8 cellular contexts compared by ENCODE assay signal in the genomic region with DNA sequence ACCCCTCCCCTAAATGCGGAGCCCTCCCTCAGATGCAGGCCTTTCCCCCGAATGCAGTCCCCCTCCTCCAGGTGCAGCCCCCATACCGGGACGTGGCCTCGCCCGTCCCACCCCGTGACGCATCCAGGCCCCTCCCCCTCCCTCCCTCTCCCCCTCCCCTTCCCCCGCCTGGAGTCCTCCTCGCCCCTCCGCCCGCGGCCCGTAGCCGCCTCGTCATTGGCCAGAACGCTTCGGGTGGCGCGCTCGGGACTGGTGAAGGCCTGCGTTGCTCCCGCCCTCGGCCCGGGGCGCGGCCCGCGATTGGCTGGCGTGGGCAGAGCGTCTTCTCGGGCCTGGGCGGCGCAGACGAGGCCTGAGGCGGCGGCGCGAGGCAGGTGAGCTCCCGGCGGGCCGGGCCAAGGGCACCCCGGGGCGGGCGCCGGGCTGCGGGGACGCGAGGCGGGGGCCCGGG. TPM values are rescaled to one million over a fixed set of nuclear protein-coding genes. Genes with fewer than 3 reads are reported as not detected.
DNase-seq lines count a peak whose midpoint lies in the region; ATAC-seq and TF ChIP-seq lines count a peak whose summit lies in the region.

No MANE protein-coding gene starts in this region.

- H3K4me1 Mint-ChIP-seq in activated naive CD8-positive, alpha-beta T cell treated with anti-CD3 and anti-CD28 coated beads for 36 hours, result peaks cover 53% of the 10 kb centered on the region

- peaks cover 32% of the 10 kb centered on the region for H3K36me3 Mint-ChIP-seq in activated naive CD8-positive, alpha-beta T cell treated with anti-CD3 and anti-CD28 coated beads for 36 hours

- ATAC-seq in HG02759 (IDR thresholded peaks at IDR 0.05; ENCODE audit: unreplicated experiment), result peak; percentile 92

- H3K4me3 Mint-ChIP-seq in activated naive CD8-positive, alpha-beta T cell treated with anti-CD3 and anti-CD28 coated beads for 36 hours, result peak overlapping the region; percentile 77

- H3K36me3 ChIP-seq in transverse colon, result no peaks in the 10 kb centered on the region

- peaks cover 19% of the 10 kb centered on the region for H3K27me3 Mint-ChIP-seq in activated naive CD8-positive, alpha-beta T cell treated with anti-CD3 and anti-CD28 coated beads for 36 hours

- no peak for TF ChIP-seq EP300 in transverse colon (IDR thresholded peaks at IDR 0.05; ENCODE audit: low read depth)

- WGBS in transverse colon (ENCODE audit: low coverage in 1 of 2), 2 donors, result 0% methylated on average over 12 of the region's 51 CpGs; no CpG with 5 or more reads in 1 of the 2 donors

- in situ Hi-C loops in transverse colon (cut with MboI; ENCODE audit: low pct_ligation_motif_present in 1 of 4, low pct_unique_long_range_greater_than_20kb in 1 of 4, low sequenced_read_pairs in 3 of 4), result no loop called here

- H3K27me3 ChIP-seq in transverse colon, result no peaks in the 10 kb centered on the region

- H3K27ac Mint-ChIP-seq in activated naive CD8-positive, alpha-beta T cell treated with anti-CD3 and anti-CD28 coated beads for 36 hours, result no peak overlapping the region

- DNase-seq in NCI-H1417 (lab: John Stamatoyannopoulos, UW) (peak; percentile 98 to 99 (median 99)), SKM-1 treated with dmso at 0.1 percent for 144 hours (lab: John Stamatoyannopoulos, UW; ENCODE audit: unreplicated experiment) (peak; percentile 56), head of caudate nucleus (peak; percentile 91 to 99 (median 98)), pons (ENCODE audit: low spot score) (peak; percentile 96), transverse colon (peak; percentile 98)
- DNase-seq in activated naive CD8-positive, alpha-beta T cell treated with anti-CD3 and anti-CD28 coated beads for 36 hours, result peak; percentile 99

- H3K4me3 ChIP-seq in GM12875 (ENCODE audit: low read depth, low read length) (peak overlapping the region; percentile 69), transverse colon (peak overlapping the region; percentile 45 to 99 (median 97))

- H3K4me1 ChIP-seq in transverse colon, result peaks cover 15 to 50% (median 29%) of the 10 kb centered on the region in 4 donors

- TF ChIP-seq POLR2A in transverse colon (IDR thresholded peaks at IDR 0.05), result peak; percentile 55

- peak overlapping the region; percentile 92 to 96 (median 94) for H3K27ac ChIP-seq in transverse colon

- H3K9me3 ChIP-seq in transverse colon, result no peaks in the 10 kb centered on the region

- no peaks in the 10 kb centered on the region for H3K9me3 Mint-ChIP-seq in activated naive CD8-positive, alpha-beta T cell treated with anti-CD3 and anti-CD28 coated beads for 36 hours

- no peak for TF ChIP-seq CTCF in GM12875 (IDR thresholded peaks at IDR 0.05; ENCODE audit: borderline replicate concordance, insufficient read depth, low read depth, low read length)
- TF ChIP-seq CTCF in transverse colon (IDR thresholded peaks at IDR 0.05), result no peak

- intact Hi-C loops in head of caudate nucleus (cut with DNase I) (no loop called here), transverse colon (cut with DNase I; ENCODE audit: low total_unique reads) (no loop called here)

RNA-seq across cellular contexts. Expression of a gene that starts 16.0 kb away (rescaled TPM):
- total RNA-seq in activated naive CD8-positive, alpha-beta T cell treated with anti-CD3 and anti-CD28 coated beads for 36 hours, result 10 to 100 TPM; 50.1 to 53.4 TPM
- 100 to 1,000 TPM in 3 of 4 donors, 10 to 100 TPM in 1; 92.7 to 569 (median 162) TPM for total RNA-seq in transverse colon

Comparison
In these comparisons a context has a peak if more than half of its experiments do, and no peak if none do; other contexts are left out.
1. Peak in every context shown above with its lines: DNase-seq, ATAC-seq, H3K4me3 ChIP-seq and H3K27ac ChIP-seq.